In the genomic region with DNA sequence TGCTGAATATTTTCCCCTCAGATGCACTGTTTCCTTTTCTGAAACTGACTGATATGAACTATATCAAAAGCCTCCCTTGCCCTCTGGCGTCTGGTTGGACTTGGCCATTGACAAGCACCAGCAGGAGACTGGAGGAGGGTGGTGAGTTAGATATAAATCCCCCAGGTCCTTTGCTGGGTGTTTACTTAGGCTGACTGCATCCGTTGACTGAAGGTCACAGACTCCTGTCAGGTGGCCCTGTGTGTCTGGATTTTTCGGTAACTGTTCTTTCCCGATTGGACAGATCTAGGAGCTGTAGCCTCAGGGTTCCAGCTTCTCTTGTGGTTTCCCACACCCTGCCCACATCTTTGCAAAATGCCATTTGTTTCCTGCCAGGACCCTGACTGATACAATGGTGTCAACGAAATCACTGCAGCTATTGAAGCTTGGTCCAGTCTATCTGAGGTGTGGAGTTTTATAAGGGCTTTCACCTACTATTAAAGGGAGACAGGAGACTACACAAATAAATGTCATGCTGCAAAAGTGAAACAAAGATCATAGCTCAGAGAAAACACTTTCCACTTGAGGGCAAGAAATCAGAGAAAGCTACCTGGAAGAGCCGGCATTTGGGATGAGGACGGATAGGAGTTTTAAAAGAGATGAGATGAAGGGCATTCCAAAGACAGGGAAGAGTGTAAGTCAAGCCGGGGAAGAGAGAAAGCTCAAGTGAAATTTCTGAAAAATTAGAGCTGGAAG, we compare ENCODE assay signal across 8 cellular contexts. TPM values are rescaled to one million over a fixed set of nuclear protein-coding genes. Genes with fewer than 3 reads are reported as not detected.
DNase-seq lines count a peak whose midpoint lies in the region; ATAC-seq and TF ChIP-seq lines count a peak whose summit lies in the region.

No MANE protein-coding gene starts in this region.

- no peak for TF ChIP-seq POLR2A in adrenal gland (IDR thresholded peaks at IDR 0.05)

- H3K27ac ChIP-seq in adrenal gland (peak overlapping the region in 2 of 5 donors; percentile 60 to 92), urinary bladder (ENCODE audit: low read depth) (no peak overlapping the region)

- H3K4me1 ChIP-seq in adrenal gland (replicated peaks in 1 of 2) (peaks cover 7 to 29% of the 10 kb centered on the region in 2 donors), urinary bladder (ENCODE audit: insufficient read depth) (no peaks in the 10 kb centered on the region)

- DNase-seq in EH (ENCODE audit: low read depth) (peak; percentile 30), MG63 (peak; percentile 28), adrenal gland (peak; percentile 23 to 73 (median 37)), left lobe of liver (ENCODE audit: low spot score) (peak; percentile 53)

- H3K9me3 ChIP-seq in MG63 (peaks cover 3% of the 10 kb centered on the region; the same call in 1 of the 2 replicates), adrenal gland (replicated peaks in 1 of 3) (no peaks in the 10 kb centered on the region)

- H3K4me3 ChIP-seq in MG63 (peak overlapping the region; percentile 98), adrenal gland (peak overlapping the region in 2 of 4 donors; percentile 60 to 98), urinary bladder (ENCODE audit: low read depth, low read length) (peak overlapping the region; percentile 99)

- no peaks in the 10 kb centered on the region for H3K27me3 ChIP-seq in MG63
- no peaks in the 10 kb centered on the region for H3K27me3 ChIP-seq in adrenal gland

- 15 to 24% (median 20%) methylated on average over 8 of the region's 8 CpGs for WGBS in adrenal gland, 4 donors
- WGBS in urinary bladder = 45% methylated on average over 8 of the region's 8 CpGs

- no peak for TF ChIP-seq CTCF in adrenal gland (IDR thresholded peaks at IDR 0.05)

- H3K36me3 ChIP-seq in MG63 = no peaks in the 10 kb centered on the region
- no peaks in the 10 kb centered on the region for H3K36me3 ChIP-seq in adrenal gland (replicated peaks in 1 of 2)
- no peaks in the 10 kb centered on the region for H3K36me3 ChIP-seq in urinary bladder (ENCODE audit: insufficient read depth)

- ATAC-seq in left lobe of liver (peak; percentile 5), GM18498 (IDR thresholded peaks at IDR 0.05; ENCODE audit: unreplicated experiment) (no peak), HG03280 (IDR thresholded peaks at IDR 0.05; ENCODE audit: unreplicated experiment) (no peak)
- ATAC-seq in activated CD4-positive, CD25-positive, alpha-beta regulatory T cell treated with anti-CD3 and anti-CD28 coated beads, Interleukin-2, amount 50 U/mL, for 24 hours = no peak

- intact Hi-C loops in adrenal gland (cut with DNase I) = loop anchor here in 1 of 2 donors (5.0 kb wide), 1 partner anchor 241 kb away; no protein-coding TSS in a partner anchor

RNA-seq across cellular contexts. Expression of a gene that starts 1.5 kb away (rescaled TPM):
- total RNA-seq in MG63 (2014; rRNA removed; shearing (Covaris generic); ENCODE audit: low replicate concordance) = 8.3 and 11.2 TPM in 2 replicates
- total RNA-seq in adrenal gland = 10 to 100 TPM; 10.1 to 17.6 (median 14.1) TPM
- 1 to 10 TPM; 3.3 to 5.4 (median 3.9) TPM for polyA plus RNA-seq in adrenal gland
- total RNA-seq in left lobe of liver = 12.0 TPM
- 34.7 TPM for total RNA-seq in urinary bladder
- polyA plus RNA-seq in urinary bladder = 6.1 TPM
